Comparison of ENCODE assay signal across 8 cellular contexts in the genomic region with DNA sequence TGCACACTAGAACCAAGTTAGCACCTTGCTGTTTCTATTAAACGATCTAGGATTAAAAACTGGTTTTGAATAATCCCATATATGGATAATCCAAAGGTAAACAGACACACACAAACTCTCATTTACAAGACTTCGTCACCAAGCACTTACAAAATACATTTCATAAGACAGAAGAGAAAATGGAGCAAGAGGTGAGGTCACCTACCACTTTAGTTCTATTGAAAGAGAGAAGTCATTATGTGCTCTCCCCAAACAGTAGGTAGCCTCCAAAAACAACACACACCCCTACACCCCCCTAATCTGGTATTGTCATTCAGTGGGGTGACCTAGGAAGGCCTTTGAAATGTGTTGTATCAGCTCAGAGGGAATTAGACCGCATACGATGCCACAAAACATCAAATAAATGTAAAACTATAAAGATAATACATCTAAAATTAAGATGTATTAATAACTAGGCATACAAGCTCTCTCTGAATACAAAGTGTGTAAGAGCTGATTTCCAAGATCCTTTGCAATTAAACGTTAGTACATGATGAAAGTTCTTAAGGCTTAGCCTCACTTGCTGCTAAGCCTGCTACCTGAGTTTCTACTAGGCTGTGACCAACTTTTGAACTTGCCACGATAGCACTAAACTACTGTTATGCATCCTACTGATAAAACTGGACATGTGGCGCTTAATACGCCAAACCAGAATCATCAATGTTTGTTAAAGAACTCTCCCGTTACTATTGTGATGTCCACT. TPM values are rescaled to one million over a fixed set of nuclear protein-coding genes. Genes with fewer than 3 reads are reported as not detected.
DNase-seq lines count a peak whose midpoint lies in the region; ATAC-seq and TF ChIP-seq lines count a peak whose summit lies in the region.

No MANE protein-coding gene starts in this region.

- DNase-seq in CD1c-positive myeloid dendritic cell (ENCODE audit: extremely low spot score) (peak; percentile 62), choroid plexus epithelial cell (ENCODE audit: low read depth) (peak; percentile 53), occipital lobe (lab: John Stamatoyannopoulos, UW) (no peak), activated gamma-delta T cell treated with Interleukin-2 at 50 U/mL for 16 hours (no peak)
- DNase-seq in stimulated activated naive CD4-positive, alpha-beta T cell (lab: John Stamatoyannopoulos, UW): no peak

- peak; percentile 5 for ATAC-seq in GM21737 (IDR thresholded peaks at IDR 0.05; ENCODE audit: unreplicated experiment)

- H3K79me2 ChIP-seq in OCI-LY1 (ENCODE audit: insufficient read depth, low read length): peaks cover 52% of the 10 kb centered on the region

- H3K27ac ChIP-seq in OCI-LY1 (ENCODE audit: low read depth, low read length, poor library complexity, severe bottlenecking) (peak overlapping the region; percentile 37), mesodermal cell (ENCODE audit: low read depth, low read length, severe bottlenecking) (no peak overlapping the region)

- H3K36me3 ChIP-seq in OCI-LY1 (ENCODE audit: insufficient read depth, low read length): peaks cover 37% of the 10 kb centered on the region
- H3K36me3 ChIP-seq in mesodermal cell (ENCODE audit: control insufficient read depth, insufficient read depth, low read length): peaks cover 27% of the 10 kb centered on the region

- no peaks in the 10 kb centered on the region for H4K20me1 ChIP-seq in OCI-LY1 (ENCODE audit: insufficient read depth, low read length)

- H3K4me2 ChIP-seq in OCI-LY1 (ENCODE audit: low read length): peak overlapping the region; percentile 88

- H3K9ac ChIP-seq in OCI-LY1 (ENCODE audit: low read length): peak overlapping the region; percentile 82

- TF ChIP-seq CTCF in OCI-LY1 (IDR thresholded peaks at IDR 0.05; ENCODE audit: low read length) (no peak), choroid plexus epithelial cell (conservative IDR thresholded peaks at IDR 0.05; ENCODE audit: low read depth, low read length) (no peak)

- H3K9me3 ChIP-seq in OCI-LY1 (ENCODE audit: low read length) (no peaks in the 10 kb centered on the region), mesodermal cell (ENCODE audit: control insufficient read depth, low read length) (no peaks in the 10 kb centered on the region)

- H2AFZ ChIP-seq in OCI-LY1 (ENCODE audit: low read length): no peak overlapping the region

- H3K4me3 ChIP-seq in OCI-LY1 (ENCODE audit: low read depth, low read length, poor library complexity, severe bottlenecking): peak overlapping the region; percentile 78
- H3K4me3 ChIP-seq in choroid plexus epithelial cell (ENCODE audit: low read depth, low read length): peak overlapping the region; percentile 85
- H3K4me3 ChIP-seq in mesodermal cell (ENCODE audit: extremely low read depth, insufficient read depth, low read length, poor library complexity, severe bottlenecking): peak overlapping the region; percentile 67

- no peaks in the 10 kb centered on the region for H3K27me3 ChIP-seq in OCI-LY1 (ENCODE audit: insufficient read depth, low read length)

- H3F3A ChIP-seq in OCI-LY1 (ENCODE audit: insufficient read depth, low read length): no peaks in the 10 kb centered on the region

- no peaks in the 10 kb centered on the region for H3K9me2 ChIP-seq in OCI-LY1 (ENCODE audit: low read depth, low read length)

- H3K4me1 ChIP-seq in OCI-LY1 (ENCODE audit: insufficient read depth, low read length, severe bottlenecking) (peaks cover 37% of the 10 kb centered on the region), mesodermal cell (ENCODE audit: control insufficient read depth, insufficient read depth, low read length, poor library complexity, severe bottlenecking) (no peaks in the 10 kb centered on the region)

- WGBS in mesodermal cell (ENCODE audit: insufficient coverage in 2 of 2), 2 experiments: 3 to 20% methylated on average over 3 to 4 of the region's 9 CpGs

RNA-seq across cellular contexts. Expression of a gene that starts 1.6 kb away (rescaled TPM):
- polyA plus RNA-seq in mesodermal cell (2013, experiment 1 of 2): 44.4 TPM
- polyA plus RNA-seq in mesodermal cell (2013, experiment 2 of 2): 49.7 TPM
- total RNA-seq in occipital lobe: 138 TPM

Comparison
In these comparisons a context has a peak if more than half of its experiments do, and no peak if none do; other contexts are left out.
1. DNase-seq: peak in CD1c-positive myeloid dendritic cell (single experiment) and choroid plexus epithelial cell (single experiment); none in stimulated activated naive CD4-positive, alpha-beta T cell (0 of 6), occipital lobe (single experiment) and activated gamma-delta T cell treated with Interleukin-2 at 50 U/mL for 16 hours (single experiment).
2. Peak in every context shown above with its lines, with median percentiles within 50 percentile points of each other: H3K4me3 ChIP-seq.